In the genomic region with DNA sequence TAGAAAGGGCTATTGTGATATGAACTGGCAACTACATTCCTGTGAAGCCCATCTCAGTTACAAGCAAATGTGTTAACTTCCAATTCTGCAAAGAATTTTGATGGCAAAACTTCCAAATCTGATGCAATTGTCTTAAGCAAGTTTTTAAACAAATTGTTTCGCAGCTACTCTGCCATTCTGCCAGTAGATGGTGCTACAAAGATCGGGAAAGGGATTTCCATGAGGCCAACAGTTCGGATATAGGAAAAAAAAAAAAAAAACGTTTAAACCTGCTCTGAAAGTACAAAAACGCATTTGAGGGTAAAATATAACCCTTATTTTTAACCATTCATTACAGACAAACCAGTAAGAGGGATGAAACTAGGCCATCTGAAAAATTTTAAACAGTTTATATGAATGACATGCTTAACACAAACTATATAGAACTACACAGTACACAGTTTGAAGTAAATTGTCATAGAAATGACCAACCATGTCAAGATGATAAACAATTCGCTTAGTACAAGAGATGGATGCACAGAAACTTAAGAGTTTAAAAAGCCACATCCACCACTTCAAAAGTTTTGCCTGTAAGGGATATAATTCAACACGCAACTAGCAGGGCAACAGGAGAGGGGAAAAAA, we compare ENCODE assay signal across 8 cellular contexts. TPM values are rescaled to one million over a fixed set of nuclear protein-coding genes. Genes with fewer than 3 reads are reported as not detected.
DNase-seq lines count a peak whose midpoint lies in the region; ATAC-seq lines count a peak whose summit lies in the region.

No MANE protein-coding gene starts in this region.

- H3K27me3 Mint-ChIP-seq in effector memory CD8-positive, alpha-beta T cell = no peaks in the 10 kb centered on the region

- H3K27ac Mint-ChIP-seq in effector memory CD8-positive, alpha-beta T cell = peak overlapping the region; percentile 100

- H3K9me3 Mint-ChIP-seq in effector memory CD8-positive, alpha-beta T cell = no peaks in the 10 kb centered on the region

- DNase-seq in SHP77 (lab: John Stamatoyannopoulos, UW) (peak; percentile 33 to 51), SHP77 treated with DMSO at 0.1 percent for 48 hours (lab: John Stamatoyannopoulos, UW) (no peak), SK-MEL-5 (ENCODE audit: low read depth, low spot score) (peak; percentile 75), myocyte (ENCODE audit: low read depth) (peak; percentile 75), occipital lobe (lab: John Stamatoyannopoulos, UW) (no peak)
- DNase-seq in Jurkat, Clone E6-1 (ENCODE audit: low read depth, low spot score) = peak; percentile 70
- DNase-seq in effector memory CD8-positive, alpha-beta T cell = no peak

- H3K4me3 ChIP-seq in Jurkat, Clone E6-1 (ENCODE audit: low read length) = peak overlapping the region; percentile 96

- no peak for ATAC-seq in effector memory CD8-positive, alpha-beta T cell (replicated peaks)
- no peak for ATAC-seq in HG03432 (IDR thresholded peaks at IDR 0.05; ENCODE audit: unreplicated experiment)

- peaks cover 22 to 23% of the 10 kb centered on the region in 2 donors for H3K4me1 Mint-ChIP-seq in effector memory CD8-positive, alpha-beta T cell (ENCODE audit: low read depth in 2 of 2)

- H3K4me3 Mint-ChIP-seq in effector memory CD8-positive, alpha-beta T cell = peak overlapping the region; percentile 95 to 98

- in situ Hi-C loops in SK-MEL-5 (cut with HindIII; ENCODE audit: low pct_unique_long_range_greater_than_20kb, low sequenced_read_pairs) = no loop called here

- peaks cover 49% of the 10 kb centered on the region for H3K36me3 Mint-ChIP-seq in effector memory CD8-positive, alpha-beta T cell (ENCODE audit: insufficient read depth)

RNA-seq across cellular contexts. Expression of a gene that starts 2.2 kb away (rescaled TPM):
- polyA plus RNA-seq in Jurkat, Clone E6-1 (2012; ENCODE audit: insufficient read depth, insufficient read length) = 47.9 TPM
- 7.2 and 9.7 TPM in 2 replicates for total RNA-seq in SK-MEL-5 (2014; rRNA removed; shearing (Covaris generic))
- polyA plus RNA-seq in SK-MEL-5 (2015; cell fraction: cytosol; rRNA removed) = 40.7 and 44.6 TPM in 2 replicates
- 10.7 and 12.2 TPM in 2 replicates for polyA plus RNA-seq in SK-MEL-5 (2015; cell fraction: nucleus; rRNA removed)
- 9.3 and 10.5 TPM in 2 replicates for total RNA-seq in myocyte
- 27.7 TPM for polyA plus RNA-seq in myocyte (2012)
- 53.7 TPM for total RNA-seq in occipital lobe

RNA-seq across cellular contexts. Expression of a gene that starts 16.1 kb away (rescaled TPM):
- 5.8 TPM for polyA plus RNA-seq in Jurkat, Clone E6-1 (2012; ENCODE audit: insufficient read depth, insufficient read length)
- total RNA-seq in SK-MEL-5 (2014; rRNA removed; shearing (Covaris generic)) = 0.66 and 0.83 TPM in 2 replicates
- polyA plus RNA-seq in SK-MEL-5 (2015; cell fraction: cytosol; rRNA removed) = 0.48 and 0.80 TPM in 2 replicates
- polyA plus RNA-seq in SK-MEL-5 (2015; cell fraction: nucleus; rRNA removed) = 3.7 and 5.4 TPM in 2 replicates
- total RNA-seq in myocyte = 1.2 and 1.4 TPM in 2 replicates
- 1.1 TPM for polyA plus RNA-seq in myocyte (2012)
- 8.7 TPM for total RNA-seq in occipital lobe

Comparison
In these comparisons a context has a peak if more than half of its experiments do, and no peak if none do; other contexts are left out.
1. DNase-seq: peak in SHP77 (2 of 2), Jurkat, Clone E6-1 (single experiment), SK-MEL-5 (single experiment) and myocyte (single experiment); none in SHP77 treated with DMSO at 0.1 percent for 48 hours (single experiment), effector memory CD8-positive, alpha-beta T cell (0 of 3) and occipital lobe (single experiment).